ENCODE assay signal across 1 cellular context in the genomic region with DNA sequence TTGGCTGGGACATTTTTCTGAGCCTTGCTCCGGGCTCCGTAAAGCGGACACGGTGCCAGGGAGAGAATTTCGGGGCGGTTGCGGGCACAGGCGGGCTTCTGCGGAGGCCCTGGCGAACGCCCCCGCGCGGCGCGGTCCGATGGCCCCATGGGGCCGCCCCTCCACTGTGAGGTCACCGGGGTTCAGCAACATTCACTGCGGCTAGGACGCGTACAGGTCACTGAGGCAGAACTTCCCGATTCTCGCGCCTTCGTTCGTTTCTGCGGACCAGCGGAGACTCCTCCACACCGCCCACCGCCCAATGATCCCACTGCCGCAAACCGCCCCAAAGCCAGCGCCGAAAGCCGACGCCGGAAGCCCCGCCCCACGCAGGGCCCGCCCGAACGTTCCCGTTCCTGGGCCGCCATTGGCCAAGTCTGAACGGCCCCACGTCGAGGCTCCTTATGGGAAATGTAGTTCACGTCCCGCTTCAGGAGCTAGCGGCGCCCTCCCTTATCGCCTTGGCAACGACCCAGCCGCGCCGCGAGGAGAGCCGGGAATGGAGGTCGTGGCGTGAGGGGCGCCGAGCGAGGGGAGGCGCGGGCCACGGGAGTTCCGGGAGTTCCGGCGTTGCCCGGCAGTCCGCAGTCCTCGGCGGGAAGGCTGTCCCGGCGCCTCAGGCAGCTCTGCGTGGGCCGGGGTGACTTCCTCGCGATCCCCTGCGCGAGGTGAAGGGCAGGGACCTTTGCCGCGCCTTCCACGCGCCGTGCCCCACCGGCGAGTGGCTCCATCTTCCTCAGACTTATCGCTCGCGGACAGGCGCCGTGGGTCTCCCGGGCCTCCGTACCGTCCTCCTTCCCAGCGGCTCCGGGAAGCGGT.
TF ChIP-seq lines count a peak whose summit lies in the region.

A gene (plus strand): TSS at position 498 of the 858 bp plus-strand sequence. CDS start 499 bp downstream, outside the sequence.

TF ChIP-seq in HCT116, 20 proteins besides CTCF, POLR2A, EP300 and RAD21 (continued from another document):
- TF ChIP-seq, protein P1, sequence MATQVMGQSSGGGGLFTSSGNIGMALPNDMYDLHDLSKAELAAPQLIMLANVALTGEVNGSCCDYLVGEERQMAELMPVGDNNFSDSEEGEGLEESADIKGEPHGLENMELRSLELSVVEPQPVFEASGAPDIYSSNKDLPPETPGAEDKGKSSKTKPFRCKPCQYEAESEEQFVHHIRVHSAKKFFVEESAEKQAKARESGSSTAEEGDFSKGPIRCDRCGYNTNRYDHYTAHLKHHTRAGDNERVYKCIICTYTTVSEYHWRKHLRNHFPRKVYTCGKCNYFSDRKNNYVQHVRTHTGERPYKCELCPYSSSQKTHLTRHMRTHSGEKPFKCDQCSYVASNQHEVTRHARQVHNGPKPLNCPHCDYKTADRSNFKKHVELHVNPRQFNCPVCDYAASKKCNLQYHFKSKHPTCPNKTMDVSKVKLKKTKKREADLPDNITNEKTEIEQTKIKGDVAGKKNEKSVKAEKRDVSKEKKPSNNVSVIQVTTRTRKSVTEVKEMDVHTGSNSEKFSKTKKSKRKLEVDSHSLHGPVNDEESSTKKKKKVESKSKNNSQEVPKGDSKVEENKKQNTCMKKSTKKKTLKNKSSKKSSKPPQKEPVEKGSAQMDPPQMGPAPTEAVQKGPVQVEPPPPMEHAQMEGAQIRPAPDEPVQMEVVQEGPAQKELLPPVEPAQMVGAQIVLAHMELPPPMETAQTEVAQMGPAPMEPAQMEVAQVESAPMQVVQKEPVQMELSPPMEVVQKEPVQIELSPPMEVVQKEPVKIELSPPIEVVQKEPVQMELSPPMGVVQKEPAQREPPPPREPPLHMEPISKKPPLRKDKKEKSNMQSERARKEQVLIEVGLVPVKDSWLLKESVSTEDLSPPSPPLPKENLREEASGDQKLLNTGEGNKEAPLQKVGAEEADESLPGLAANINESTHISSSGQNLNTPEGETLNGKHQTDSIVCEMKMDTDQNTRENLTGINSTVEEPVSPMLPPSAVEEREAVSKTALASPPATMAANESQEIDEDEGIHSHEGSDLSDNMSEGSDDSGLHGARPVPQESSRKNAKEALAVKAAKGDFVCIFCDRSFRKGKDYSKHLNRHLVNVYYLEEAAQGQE (IDR thresholded peaks at IDR 0.05; ENCODE audit: low read depth), result no peak
- TF ChIP-seq POLR2AphosphoS5 (IDR thresholded peaks at IDR 0.05; ENCODE audit: low read depth, low read length) (peak; percentile 86), ZFX (IDR thresholded peaks at IDR 0.05) (peak; percentile 25; the same call in 1 of the 2 replicates), CBX3 (IDR thresholded peaks at IDR 0.05; ENCODE audit: low read depth) (no peak)
